8 cellular contexts compared by ENCODE assay signal in the genomic region with DNA sequence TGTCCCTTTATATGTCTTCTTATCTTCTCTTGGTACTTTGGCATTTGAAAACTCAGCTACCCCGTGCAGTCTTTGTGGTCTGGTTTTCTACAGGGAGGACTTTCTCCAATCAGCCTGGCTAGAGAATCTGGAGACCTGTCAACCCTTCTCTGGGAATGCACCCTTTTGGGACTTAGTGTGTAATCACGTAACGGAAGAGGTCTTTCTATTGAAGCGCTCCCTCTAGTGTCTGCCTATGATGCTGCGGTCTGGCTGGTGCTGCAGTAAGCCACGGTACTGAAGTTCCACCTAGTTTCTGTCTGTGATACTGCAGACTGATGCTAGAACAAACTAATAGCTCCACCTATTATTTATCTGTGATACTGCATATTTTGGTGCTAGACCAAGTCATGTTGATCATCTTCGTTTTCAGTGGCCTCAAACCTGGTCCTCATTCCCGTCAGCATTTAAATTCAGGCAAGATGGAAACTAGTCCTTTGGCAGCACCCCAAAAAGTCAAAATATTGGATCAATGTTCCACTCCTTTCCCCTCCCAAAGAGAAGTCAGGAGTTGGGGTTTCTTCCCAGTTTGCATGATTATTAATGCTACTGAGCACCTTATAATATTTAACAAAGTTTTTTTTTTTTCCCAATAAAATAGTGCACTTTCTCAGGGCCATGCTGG. TPM values are rescaled to one million over a fixed set of nuclear protein-coding genes. Genes with fewer than 3 reads are reported as not detected.
DNase-seq lines count a peak whose midpoint lies in the region; ATAC-seq, FAIRE-seq and TF ChIP-seq lines count a peak whose summit lies in the region.

No MANE protein-coding gene starts in this region.

- TF ChIP-seq POLR2A in testis (IDR thresholded peaks at IDR 0.05): no peak

- H3K23ac ChIP-seq in neuronal stem cell (ENCODE audit: low read depth, low read length, poor library complexity): no peak overlapping the region

- H3K79me1 ChIP-seq in neuronal stem cell (ENCODE audit: low read depth, low read length): no peaks in the 10 kb centered on the region

- DNase-seq in GDM1 (lab: John Stamatoyannopoulos, UW): peak; percentile 79
- peak; percentile 69 for DNase-seq in H7
- peak; percentile 89 for DNase-seq in LNCaP clone FGC (ENCODE audit: low read depth)
- peak; percentile 88 for DNase-seq in RCC 7860 (ENCODE audit: low spot score)
- peak; percentile 70 for DNase-seq in activated T-cell treated with anti-CD3 and anti-CD28 coated beads, Interleukin-2, amount 50 U/mL, for 4 hours
- DNase-seq in fibroblast of peridontal ligament (ENCODE audit: extremely low read depth): peak; percentile 90
- peak; percentile 50 for DNase-seq in neuronal stem cell (ENCODE audit: low spot score)
- peak; percentile 85 for DNase-seq in testis

- H2AFZ ChIP-seq in neuronal stem cell (ENCODE audit: low read length): no peak overlapping the region

- H3K4me3 Mint-ChIP-seq in activated T-cell treated with anti-CD3 and anti-CD28 coated beads, Interleukin-2, amount 50 U/mL, for 4 hours: no peak overlapping the region

- H3K4me3 ChIP-seq in H7 (ENCODE audit: insufficient read depth, low read depth, low read length) (no peak overlapping the region), LNCaP clone FGC (ENCODE audit: low read depth, low read length) (no peak overlapping the region), neuronal stem cell (ENCODE audit: low read length in 2 of 2) (no peak overlapping the region), testis (no peak overlapping the region)

- H3K18ac ChIP-seq in neuronal stem cell (ENCODE audit: low read length): no peak overlapping the region

- H3K4me2 ChIP-seq in neuronal stem cell (ENCODE audit: insufficient read depth, low read length, poor library complexity, severe bottlenecking): no peak overlapping the region

- no peak overlapping the region for H3K4ac ChIP-seq in neuronal stem cell (ENCODE audit: low read length)

- FAIRE-seq in RCC 7860 (lab: Jason Lieb, UNC): peak; percentile 86

- H3K9me3 ChIP-seq in neuronal stem cell (replicated peaks in 1 of 2; ENCODE audit: control insufficient read depth in 2 of 2, insufficient read depth in 1 of 2, low read depth in 1 of 2, low read length in 2 of 2): no peaks in the 10 kb centered on the region
- no peaks in the 10 kb centered on the region for H3K9me3 ChIP-seq in testis

- H3K4me1 ChIP-seq in neuronal stem cell (ENCODE audit: control insufficient read depth in 2 of 2, insufficient read depth in 1 of 2, low read depth in 1 of 2, low read length in 2 of 2) (no peaks in the 10 kb centered on the region), testis (no peaks in the 10 kb centered on the region)

- H3K27ac ChIP-seq in neuronal stem cell (replicated peaks; ENCODE audit: low read length) (no peak overlapping the region), testis (no peak overlapping the region)

- no peak overlapping the region for H4K91ac ChIP-seq in neuronal stem cell (ENCODE audit: low read depth, low read length, poor library complexity)

- H3K4me1 Mint-ChIP-seq in activated T-cell treated with anti-CD3 and anti-CD28 coated beads, Interleukin-2, amount 50 U/mL, for 4 hours (ENCODE audit: low read depth): peaks cover 2% of the 10 kb centered on the region

- no peaks in the 10 kb centered on the region for H3K36me3 ChIP-seq in H7 (replicated peaks; ENCODE audit: control insufficient read depth, insufficient read depth, low read length)
- no peaks in the 10 kb centered on the region for H3K36me3 ChIP-seq in neuronal stem cell (replicated peaks in 1 of 2; ENCODE audit: control insufficient read depth in 2 of 2, insufficient read depth in 2 of 2, low read length in 2 of 2)
- no peaks in the 10 kb centered on the region for H3K36me3 ChIP-seq in testis (ENCODE audit: low read depth, missing control alignments)

- no peak overlapping the region for H3K9ac ChIP-seq in neuronal stem cell (ENCODE audit: low read depth, low read length, poor library complexity)

- peak; percentile 100 for TF ChIP-seq CTCF in LNCaP clone FGC (IDR thresholded peaks at IDR 0.05; ENCODE audit: control insufficient read depth, extremely low read depth, insufficient read depth)
- peak; percentile 56 to 64 (median 59) for TF ChIP-seq CTCF in testis (IDR thresholded peaks at IDR 0.05)

- H2AK5ac ChIP-seq in neuronal stem cell (ENCODE audit: low read depth, low read length): no peak overlapping the region

- no peaks in the 10 kb centered on the region for H3K36me3 Mint-ChIP-seq in activated T-cell treated with anti-CD3 and anti-CD28 coated beads, Interleukin-2, amount 50 U/mL, for 4 hours (ENCODE audit: insufficient read depth)

- H4K8ac ChIP-seq in neuronal stem cell (ENCODE audit: low read depth, low read length): no peak overlapping the region

- no peak overlapping the region for H2BK15ac ChIP-seq in neuronal stem cell (ENCODE audit: low read length)

- H2BK12ac ChIP-seq in neuronal stem cell (ENCODE audit: low read length): no peak overlapping the region

- WGBS in neuronal stem cell (ENCODE audit: extremely low coverage in 2 of 2, insufficient read length in 2 of 2, insufficient replicate concordance in 1 of 2), 2 donors: no CpG with 5 or more reads among the region's 8 CpGs
- WGBS in testis, 2 donors: 16 to 18% methylated on average over 8 of the region's 8 CpGs

- H3K14ac ChIP-seq in neuronal stem cell (ENCODE audit: low read length): no peak overlapping the region

- H3K9me3 Mint-ChIP-seq in activated T-cell treated with anti-CD3 and anti-CD28 coated beads, Interleukin-2, amount 50 U/mL, for 4 hours: no peaks in the 10 kb centered on the region

- H3K27me3 Mint-ChIP-seq in activated T-cell treated with anti-CD3 and anti-CD28 coated beads, Interleukin-2, amount 50 U/mL, for 4 hours (ENCODE audit: low read depth): peaks cover 37% of the 10 kb centered on the region

- intact Hi-C loops in testis (cut with DNase I; ENCODE audit: low total_unique reads): no loop called here

- ATAC-seq in activated T-cell treated with anti-CD3 and anti-CD28 coated beads, Interleukin-2, amount 50 U/mL, for 4 hours: peak; percentile 99 to 100

- H2BK120ac ChIP-seq in neuronal stem cell (ENCODE audit: low read depth, low read length): no peak overlapping the region

- H3K27me3 ChIP-seq in H7 (ENCODE audit: control insufficient read depth, insufficient read depth, low read length) (no peaks in the 10 kb centered on the region; the same call in 1 of the 2 replicates), neuronal stem cell (ENCODE audit: control insufficient read depth in 3 of 3, insufficient read depth in 3 of 3, low read depth in 1 of 3, low read length in 3 of 3) (peaks cover 0 to 9% (median 0%) of the 10 kb centered on the region in 3 experiments), testis (no peaks in the 10 kb centered on the region)

- no peak overlapping the region for H2BK5ac ChIP-seq in neuronal stem cell (ENCODE audit: low read length)

RNA-seq across cellular contexts. Expression of a gene that starts 12.5 kb away (rescaled TPM):
- total RNA-seq in H7 (2014; rRNA removed; shearing (Covaris generic)): not detected in 2 replicates
- not detected for total RNA-seq in activated T-cell treated with anti-CD3 and anti-CD28 coated beads, Interleukin-2, amount 50 U/mL, for 4 hours
- polyA plus RNA-seq in neuronal stem cell (2013, experiment 1 of 2): not detected
- polyA plus RNA-seq in neuronal stem cell (2013, experiment 2 of 2): not detected
- total RNA-seq in testis: 1 to 10 TPM in 1 of 2 donors, under 1 TPM in 1; 0.63 to 3.3 TPM
- 1.5 TPM for polyA plus RNA-seq in testis (ENCODE audit: insufficient read depth, low read depth, low replicate concordance)

RNA-seq across cellular contexts. Expression of a gene that starts 37.0 kb away (rescaled TPM):
- total RNA-seq in H7 (2014; rRNA removed; shearing (Covaris generic)): 18.9 and 24.2 TPM in 2 replicates
- 100 to 1,000 TPM; 193 to 218 (median 208) TPM for total RNA-seq in activated T-cell treated with anti-CD3 and anti-CD28 coated beads, Interleukin-2, amount 50 U/mL, for 4 hours
- polyA plus RNA-seq in neuronal stem cell (2013, experiment 1 of 2): 66.4 TPM
- 66.1 TPM for polyA plus RNA-seq in neuronal stem cell (2013, experiment 2 of 2)
- 10 to 100 TPM; 61.8 to 63.9 TPM for total RNA-seq in testis
- 107 TPM for polyA plus RNA-seq in testis (ENCODE audit: insufficient read depth, low read depth, low replicate concordance)

RNA-seq across cellular contexts. Expression of a gene that starts 53.8 kb away (rescaled TPM):
- total RNA-seq in H7 (2014; rRNA removed; shearing (Covaris generic)): not detected in 2 replicates
- not detected for total RNA-seq in activated T-cell treated with anti-CD3 and anti-CD28 coated beads, Interleukin-2, amount 50 U/mL, for 4 hours
- not detected for polyA plus RNA-seq in neuronal stem cell (2013, experiment 1 of 2)
- not detected for polyA plus RNA-seq in neuronal stem cell (2013, experiment 2 of 2)
- total RNA-seq in testis: 10 to 100 TPM; 19.1 to 46.7 TPM
- polyA plus RNA-seq in testis (ENCODE audit: insufficient read depth, low read depth, low replicate concordance): 91.3 TPM

Comparison
In these comparisons a context has a peak if more than half of its experiments do, and no peak if none do; other contexts are left out.
1. RNA of a gene that starts 53.8 kb away (total RNA-seq): 19.1 to 46.7 TPM in testis; not detected in H7 and not detected in activated T-cell treated with anti-CD3 and anti-CD28 coated beads, Interleukin-2, amount 50 U/mL, for 4 hours; every median in the first group is over 10 times any median in the second.
2. Peak in every context shown above with its lines, with median percentiles within 50 percentile points of each other: DNase-seq.